ENCODE assay signal across 20 cellular contexts in genomic region chr5:54981928-54982327, GRCh38. TPM values are rescaled to one million over a fixed set of nuclear protein-coding genes. Genes with fewer than 3 reads are reported as not detected.
"Had no signal": no experiment of that assay in that cellular context is flagged by ENCODE, and none has a peak within 500 bp of the region (broad histone marks: within the 10 kb centered on the region; RNA-seq: fewer than 3 reads in every experiment).

No MANE protein-coding gene starts in this region.

- H3K36me3 ChIP-seq: left lung, prostate gland, thoracic aorta, upper lobe of left lung had no signal

- DNase-seq: activated CD4-positive, alpha-beta memory T cell treated with anti-CD3 and anti-CD28 coated beads for 36 hours; activated CD4-positive, alpha-beta T cell treated with anti-CD3 and anti-CD28 coated beads for 48 hours; activated effector memory CD4-positive, alpha-beta T cell treated with anti-CD3 and anti-CD28 coated beads, Interleukin-2, amount 50 U/mL, for 16 hours; activated naive CD4-positive, alpha-beta T cell treated with anti-CD3 and anti-CD28 coated beads, Interleukin-2, amount 10 ng/mL, durations not matched to agents 7 days and 5 days; body of pancreas; effector CD4-positive, alpha-beta T cell; left lung; naive thymus-derived CD8-positive, alpha-beta T cell; stimulated activated CD4-positive, alpha-beta T cell treated with anti-CD3 and anti-CD28 coated beads, Interleukin-4, amount 100 ng/mL, for 1 hour; stimulated activated naive CD4-positive, alpha-beta T cell; upper lobe of left lung had no signal

- H3K4me1 ChIP-seq: body of pancreas, left lung, prostate gland had no signal

- ATAC-seq: body of pancreas; esophagus mucosa; left lung; naive thymus-derived CD8-positive, alpha-beta T cell had no signal

- H3K9me3 ChIP-seq: body of pancreas, left lung, prostate gland, thoracic aorta, upper lobe of left lung had no signal

- H3K27me3 ChIP-seq: body of pancreas had no signal

- H3K4me3 ChIP-seq: body of pancreas, left lung, lung, prostate gland, thoracic aorta had no signal

RNA-seq across cellular contexts. Expression of gene ESM1, which starts 3.5 kb away (rescaled TPM):
- total RNA-seq: chondrocyte; esophagus mucosa; naive thymus-derived CD8-positive, alpha-beta T cell; prostate gland had no signal

RNA-seq across cellular contexts. Expression of gene GZMK, which starts 42.1 kb away (rescaled TPM):
- total RNA-seq: chondrocyte, esophagus mucosa, fibroblast of villous mesenchyme, glomerular endothelial cell, kidney epithelial cell, osteocyte had no signal
